Comparison of ENCODE assay signal across 8 cellular contexts in genomic region chr16:88561485-88562369, GRCh38. TPM values are rescaled to one million over a fixed set of nuclear protein-coding genes. Genes with fewer than 3 reads are reported as not detected.
DNase-seq lines count a peak whose midpoint lies in the region; ATAC-seq, FAIRE-seq and TF ChIP-seq lines count a peak whose summit lies in the region.

No MANE protein-coding gene starts in this region.

- H3K4me1 ChIP-seq in A673 (ENCODE audit: insufficient read depth, low read length, poor library complexity, severe bottlenecking) (peaks cover 3% of the 10 kb centered on the region), OCI-LY3 (ENCODE audit: low read length) (0 out of 2 replicates have a peak, but pooled peaks cover 3% of the 10 kb centered on the region), foreskin keratinocyte (no peaks in the 10 kb centered on the region), pancreas (peaks cover 0 to 6% (median 0%) of the 10 kb centered on the region in 3 donors), aorta (ENCODE audit: control insufficient read depth in 1 of 2, insufficient read depth in 2 of 2, low read length in 2 of 2) (no peaks in the 10 kb centered on the region)

- H4K20me1 ChIP-seq in OCI-LY3 (ENCODE audit: insufficient read depth, low read length), result no peaks in the 10 kb centered on the region

- TF ChIP-seq CTCF in A673 (conservative IDR thresholded peaks at IDR 0.05; ENCODE audit: low read depth, low read length), result peak; percentile 68
- peak; percentile 80 for TF ChIP-seq CTCF in GM12872 (IDR thresholded peaks at IDR 0.05; ENCODE audit: insufficient read depth, low read depth, low read length)
- TF ChIP-seq CTCF in OCI-LY3 (IDR thresholded peaks at IDR 0.05; ENCODE audit: low read depth, low read length), result peak; percentile 61
- TF ChIP-seq CTCF in foreskin keratinocyte (conservative IDR thresholded peaks at IDR 0.05), result peak; percentile 73
- peak; percentile 38 to 49 (median 44) for TF ChIP-seq CTCF in pancreas (IDR thresholded peaks at IDR 0.05)

- H3K27me3 ChIP-seq in A673 (replicated peaks; ENCODE audit: insufficient read depth, low read depth, low read length, poor library complexity) (peaks cover 17% of the 10 kb centered on the region), OCI-LY3 (ENCODE audit: low read depth, low read length) (no peaks in the 10 kb centered on the region), foreskin keratinocyte (peaks cover 7% of the 10 kb centered on the region), pancreas (no peaks in the 10 kb centered on the region), aorta (ENCODE audit: control insufficient read depth in 1 of 2, insufficient read depth in 2 of 2, low read length in 1 of 2) (no peaks in the 10 kb centered on the region)

- H3K27ac ChIP-seq in A673 (ENCODE audit: low read depth, low read length, poor library complexity, severe bottlenecking) (no peak overlapping the region), OCI-LY3 (ENCODE audit: low read length) (no peak overlapping the region), foreskin keratinocyte (no peak overlapping the region), pancreas (no peak overlapping the region), aorta (ENCODE audit: low read depth in 1 of 2, low read length in 2 of 2) (no peak overlapping the region)

- H3K9me3 ChIP-seq in A673 (ENCODE audit: low read depth, low read length, poor library complexity, severe bottlenecking) (no peaks in the 10 kb centered on the region), OCI-LY3 (ENCODE audit: insufficient read depth, low read length) (no peaks in the 10 kb centered on the region), pancreas (no peaks in the 10 kb centered on the region), aorta (ENCODE audit: control insufficient read depth, low read length) (no peaks in the 10 kb centered on the region)

- POLR2A ChIA-PET in A673 (lab: Charles Lee; ENCODE audit: low non-redundant PET), result no interaction called here

- peaks cover 6% of the 10 kb centered on the region for H3K4me1 Mint-ChIP-seq in activated T-helper 2 cell treated with anti-CD3 and anti-CD28 coated beads, Interferon-gamma antibody, Interleukin-2, Interleukin-4, amounts not matched to agents 10 μg/mL and 5 μg/mL and 100 μg/mL, durations not matched to agents 14 hours and 24 hours and 36 hours (ENCODE audit: low read depth)
- peaks cover 7% of the 10 kb centered on the region for H3K4me1 Mint-ChIP-seq in activated T-helper 17 cell treated with anti-CD3 and anti-CD28 coated beads, Interleukin-2, amount 50 U/mL, for 72 hours

- no peak overlapping the region for H3K4me3 Mint-ChIP-seq in activated T-helper 2 cell treated with anti-CD3 and anti-CD28 coated beads, Interferon-gamma antibody, Interleukin-2, Interleukin-4, amounts not matched to agents 10 μg/mL and 5 μg/mL and 100 μg/mL, durations not matched to agents 14 hours and 24 hours and 36 hours (ENCODE audit: low read depth)
- no peak overlapping the region for H3K4me3 Mint-ChIP-seq in activated T-helper 17 cell treated with anti-CD3 and anti-CD28 coated beads, Interleukin-2, amount 50 U/mL, for 72 hours

- no peak overlapping the region for H3K9ac ChIP-seq in OCI-LY3 (ENCODE audit: low read length)

- H3K4me3 ChIP-seq in A673 (ENCODE audit: low read depth, low read length, poor library complexity, severe bottlenecking), result peak overlapping the region; percentile 35
- 0 out of 2 replicates have a peak overlapping the region, but pooled peaks have one; percentile 15 for H3K4me3 ChIP-seq in OCI-LY3 (ENCODE audit: low read length)
- no peak overlapping the region for H3K4me3 ChIP-seq in pancreas
- H3K4me3 ChIP-seq in aorta (ENCODE audit: low read length in 2 of 2), result no peak overlapping the region

- H2AFZ ChIP-seq in OCI-LY3 (ENCODE audit: low read depth, low read length), result 0 out of 2 replicates have a peak overlapping the region, but pooled peaks have one; percentile 51

- WGBS in pancreas, 2 donors, result 24 to 30% methylated on average over 22 to 25 of the region's 25 CpGs
- 25 to 27% methylated on average over 22 to 25 of the region's 25 CpGs for WGBS in aorta, 2 donors

- H3K36me3 ChIP-seq in A673 (ENCODE audit: insufficient read depth, low read length, poor library complexity, severe bottlenecking) (no peaks in the 10 kb centered on the region), OCI-LY3 (replicated peaks; ENCODE audit: low read depth, low read length) (no peaks in the 10 kb centered on the region), pancreas (no peaks in the 10 kb centered on the region), aorta (ENCODE audit: control insufficient read depth in 1 of 2, insufficient read depth in 2 of 2, low read length in 1 of 2) (no peaks in the 10 kb centered on the region)

- CTCF ChIA-PET in A673 (lab: Charles Lee), result no interaction called here

- intact Hi-C loops in A673 (cut with micrococcal nuclease; ENCODE audit: unreplicated experiment), result loop anchor here (1.0 to 5.0 kb wide), 2 partner anchors 118 to 784 kb away; no protein-coding TSS in a partner anchor
- intact Hi-C loops in activated T-helper 2 cell treated with anti-CD3 and anti-CD28 coated beads, Interferon-gamma antibody, Interleukin-2, Interleukin-4, amounts not matched to agents 10 μg/mL and 5 μg/mL and 100 μg/mL, durations not matched to agents 14 hours and 24 hours and 36 hours (cut with micrococcal nuclease), result loop anchor here (2.0 kb wide), 1 partner anchor 119 kb away; no protein-coding TSS in a partner anchor
- intact Hi-C loops in pancreas (cut with DNase I), result loop anchor here in 2 of 3 donors (5.0 to 10.0 kb wide), 2 partner anchors 114 to 117 kb away; no protein-coding TSS in a partner anchor
- intact Hi-C loops in aorta (cut with DNase I), result loop anchor here (2.0 kb wide), 1 partner anchor 119 kb away; no protein-coding TSS in a partner anchor

- no peak overlapping the region for H3K27ac Mint-ChIP-seq in activated T-helper 2 cell treated with anti-CD3 and anti-CD28 coated beads, Interferon-gamma antibody, Interleukin-2, Interleukin-4, amounts not matched to agents 10 μg/mL and 5 μg/mL and 100 μg/mL, durations not matched to agents 14 hours and 24 hours and 36 hours
- H3K27ac Mint-ChIP-seq in activated T-helper 17 cell treated with anti-CD3 and anti-CD28 coated beads, Interleukin-2, amount 50 U/mL, for 72 hours, result no peak overlapping the region

- peak overlapping the region; percentile 44 for H3K4me2 ChIP-seq in OCI-LY3 (ENCODE audit: low read length)

- no peaks in the 10 kb centered on the region for H3K9me3 Mint-ChIP-seq in activated T-helper 2 cell treated with anti-CD3 and anti-CD28 coated beads, Interferon-gamma antibody, Interleukin-2, Interleukin-4, amounts not matched to agents 10 μg/mL and 5 μg/mL and 100 μg/mL, durations not matched to agents 14 hours and 24 hours and 36 hours
- no peaks in the 10 kb centered on the region for H3K9me3 Mint-ChIP-seq in activated T-helper 17 cell treated with anti-CD3 and anti-CD28 coated beads, Interleukin-2, amount 50 U/mL, for 72 hours

- FAIRE-seq in pancreas (lab: Jason Lieb, UNC), result no peak

- BruUV-seq in A673 (replicated peaks; lab: Mats Ljungman, UMichigan), result no TSS peak

- no peaks in the 10 kb centered on the region for H3K36me3 Mint-ChIP-seq in activated T-helper 2 cell treated with anti-CD3 and anti-CD28 coated beads, Interferon-gamma antibody, Interleukin-2, Interleukin-4, amounts not matched to agents 10 μg/mL and 5 μg/mL and 100 μg/mL, durations not matched to agents 14 hours and 24 hours and 36 hours (ENCODE audit: low read depth)
- no peaks in the 10 kb centered on the region for H3K36me3 Mint-ChIP-seq in activated T-helper 17 cell treated with anti-CD3 and anti-CD28 coated beads, Interleukin-2, amount 50 U/mL, for 72 hours (ENCODE audit: low read depth)

- DNase-seq in A673 (ENCODE audit: low spot score), result peak; percentile 69
- DNase-seq in activated T-helper 2 cell treated with anti-CD3 and anti-CD28 coated beads, Interferon-gamma antibody, Interleukin-2, Interleukin-4, amounts not matched to agents 10 μg/mL and 5 μg/mL and 100 μg/mL, durations not matched to agents 14 hours and 24 hours and 36 hours (ENCODE audit: low spot score), result peak; percentile 25
- DNase-seq in foreskin keratinocyte, result no peak
- peak in 2 of 6 donors; percentile 56 to 59 for DNase-seq in pancreas
- peak in 1 of 2 donors; percentile 83 for DNase-seq in aorta

- no peaks in the 10 kb centered on the region for H3K27me3 Mint-ChIP-seq in activated T-helper 2 cell treated with anti-CD3 and anti-CD28 coated beads, Interferon-gamma antibody, Interleukin-2, Interleukin-4, amounts not matched to agents 10 μg/mL and 5 μg/mL and 100 μg/mL, durations not matched to agents 14 hours and 24 hours and 36 hours (ENCODE audit: low read depth)
- H3K27me3 Mint-ChIP-seq in activated T-helper 17 cell treated with anti-CD3 and anti-CD28 coated beads, Interleukin-2, amount 50 U/mL, for 72 hours, result peaks cover 7% of the 10 kb centered on the region

- ATAC-seq in foreskin keratinocyte, result peak; percentile 12
- peak; percentile 37 to 86 (median 75) for ATAC-seq in pancreas
- ATAC-seq in aorta (ENCODE audit: low FRiP score), result peak; percentile 79
- ATAC-seq in activated T-helper 17 cell treated with anti-CD3 and anti-CD28 coated beads, Interleukin-2, amount 50 U/mL, for 72 hours (replicated peaks), result no peak

- no peaks in the 10 kb centered on the region for H3K79me2 ChIP-seq in OCI-LY3 (ENCODE audit: low read length)

RNA-seq across cellular contexts. Expression of gene ZC3H18, which starts 8.5 kb away (rescaled TPM):
- total RNA-seq in A673 (2021), result 75.9 and 83.4 TPM in 2 replicates
- 93.9 and 101 TPM in 2 replicates for total RNA-seq in activated T-helper 2 cell treated with anti-CD3 and anti-CD28 coated beads, Interferon-gamma antibody, Interleukin-2, Interleukin-4, amounts not matched to agents 10 μg/mL and 5 μg/mL and 100 μg/mL, durations not matched to agents 14 hours and 24 hours and 36 hours
- 28.9 and 34.9 TPM in 2 replicates for total RNA-seq in foreskin keratinocyte
- polyA plus RNA-seq in foreskin keratinocyte, result 25.9 and 29.7 TPM in 2 replicates
- 10 to 100 TPM; 12.2 to 19.6 (median 16.6) TPM for total RNA-seq in pancreas
- polyA plus RNA-seq in pancreas, result 10 to 100 TPM; 19.1 to 27.6 TPM
- total RNA-seq in aorta, result 10 to 100 TPM; 37.7 to 38.5 TPM
- 10 to 100 TPM; 12.4 to 19.3 TPM for polyA plus RNA-seq in aorta
- 100 to 1,000 TPM; 103 TPM for total RNA-seq in activated T-helper 17 cell treated with anti-CD3 and anti-CD28 coated beads, Interleukin-2, amount 50 U/mL, for 72 hours

Comparison
In these comparisons a context has a peak if more than half of its experiments do, and no peak if none do; other contexts are left out.
1. DNase-seq: peak in A673 (single experiment) and activated T-helper 2 cell treated with anti-CD3 and anti-CD28 coated beads, Interferon-gamma antibody, Interleukin-2, Interleukin-4, amounts not matched to agents 10 μg/mL and 5 μg/mL and 100 μg/mL, durations not matched to agents 14 hours and 24 hours and 36 hours (single experiment); none in foreskin keratinocyte (0 of 2).
2. H3K4me3 ChIP-seq: peak in A673 (single experiment) and OCI-LY3 (single experiment); none in pancreas (0 of 4) and aorta (0 of 2).
3. Peak in every context shown above with its lines, with median percentiles within 50 percentile points of each other: CTCF ChIP-seq.